1 cellular context compared by ENCODE assay signal in the genomic region with DNA sequence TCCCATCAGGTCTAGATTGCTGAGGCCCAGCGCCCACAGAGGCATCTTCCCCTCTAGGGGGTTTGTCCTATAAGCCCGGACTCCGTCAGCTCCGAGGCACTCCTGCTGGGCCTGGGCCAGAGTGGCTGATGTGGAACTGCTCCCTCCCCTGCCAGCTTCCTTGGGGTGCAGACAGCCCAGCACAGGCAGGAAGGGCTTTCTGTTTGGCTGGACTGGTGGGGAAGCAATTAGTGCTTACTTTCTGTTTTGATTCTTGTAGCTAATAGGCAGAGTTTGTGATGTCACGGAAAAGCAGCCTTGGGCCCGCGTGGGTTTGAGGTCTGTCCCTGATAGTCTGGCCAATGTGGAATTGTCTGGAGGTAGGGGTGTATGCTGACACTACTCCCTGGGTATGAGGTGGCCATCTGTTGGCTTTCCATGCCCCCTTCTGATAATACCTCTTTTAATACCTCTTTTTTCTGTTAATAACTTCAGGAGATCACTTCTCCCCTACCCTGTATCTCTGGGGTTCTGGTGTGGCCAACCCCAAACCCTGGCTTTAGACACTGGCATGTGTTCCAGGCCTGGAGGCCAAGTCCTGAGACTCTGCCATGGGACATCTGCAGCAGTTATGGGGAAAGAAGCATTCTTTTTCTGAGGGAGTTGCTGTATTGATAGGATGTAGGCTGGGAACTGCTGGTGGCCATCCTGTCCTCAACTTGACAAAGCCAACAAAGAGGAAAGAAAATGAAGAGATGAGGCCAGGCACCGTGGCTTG.
TF ChIP-seq lines count a peak whose summit lies in the region.

No MANE protein-coding gene starts in this region.

TF ChIP-seq in GM12878, 131 proteins besides CTCF, POLR2A, EP300 and RAD21 (continued from another document):
- TF ChIP-seq, protein P1, sequence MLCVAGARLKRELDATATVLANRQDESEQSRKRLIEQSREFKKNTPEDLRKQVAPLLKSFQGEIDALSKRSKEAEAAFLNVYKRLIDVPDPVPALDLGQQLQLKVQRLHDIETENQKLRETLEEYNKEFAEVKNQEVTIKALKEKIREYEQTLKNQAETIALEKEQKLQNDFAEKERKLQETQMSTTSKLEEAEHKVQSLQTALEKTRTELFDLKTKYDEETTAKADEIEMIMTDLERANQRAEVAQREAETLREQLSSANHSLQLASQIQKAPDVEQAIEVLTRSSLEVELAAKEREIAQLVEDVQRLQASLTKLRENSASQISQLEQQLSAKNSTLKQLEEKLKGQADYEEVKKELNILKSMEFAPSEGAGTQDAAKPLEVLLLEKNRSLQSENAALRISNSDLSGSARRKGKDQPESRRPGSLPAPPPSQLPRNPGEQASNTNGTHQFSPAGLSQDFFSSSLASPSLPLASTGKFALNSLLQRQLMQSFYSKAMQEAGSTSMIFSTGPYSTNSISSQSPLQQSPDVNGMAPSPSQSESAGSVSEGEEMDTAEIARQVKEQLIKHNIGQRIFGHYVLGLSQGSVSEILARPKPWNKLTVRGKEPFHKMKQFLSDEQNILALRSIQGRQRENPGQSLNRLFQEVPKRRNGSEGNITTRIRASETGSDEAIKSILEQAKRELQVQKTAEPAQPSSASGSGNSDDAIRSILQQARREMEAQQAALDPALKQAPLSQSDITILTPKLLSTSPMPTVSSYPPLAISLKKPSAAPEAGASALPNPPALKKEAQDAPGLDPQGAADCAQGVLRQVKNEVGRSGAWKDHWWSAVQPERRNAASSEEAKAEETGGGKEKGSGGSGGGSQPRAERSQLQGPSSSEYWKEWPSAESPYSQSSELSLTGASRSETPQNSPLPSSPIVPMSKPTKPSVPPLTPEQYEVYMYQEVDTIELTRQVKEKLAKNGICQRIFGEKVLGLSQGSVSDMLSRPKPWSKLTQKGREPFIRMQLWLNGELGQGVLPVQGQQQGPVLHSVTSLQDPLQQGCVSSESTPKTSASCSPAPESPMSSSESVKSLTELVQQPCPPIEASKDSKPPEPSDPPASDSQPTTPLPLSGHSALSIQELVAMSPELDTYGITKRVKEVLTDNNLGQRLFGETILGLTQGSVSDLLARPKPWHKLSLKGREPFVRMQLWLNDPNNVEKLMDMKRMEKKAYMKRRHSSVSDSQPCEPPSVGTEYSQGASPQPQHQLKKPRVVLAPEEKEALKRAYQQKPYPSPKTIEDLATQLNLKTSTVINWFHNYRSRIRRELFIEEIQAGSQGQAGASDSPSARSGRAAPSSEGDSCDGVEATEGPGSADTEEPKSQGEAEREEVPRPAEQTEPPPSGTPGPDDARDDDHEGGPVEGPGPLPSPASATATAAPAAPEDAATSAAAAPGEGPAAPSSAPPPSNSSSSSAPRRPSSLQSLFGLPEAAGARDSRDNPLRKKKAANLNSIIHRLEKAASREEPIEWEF (IDR thresholded peaks at IDR 0.05; ENCODE audit: insufficient replicate concordance, low read depth, low read length), result no peak
- TF ChIP-seq, protein P2, sequence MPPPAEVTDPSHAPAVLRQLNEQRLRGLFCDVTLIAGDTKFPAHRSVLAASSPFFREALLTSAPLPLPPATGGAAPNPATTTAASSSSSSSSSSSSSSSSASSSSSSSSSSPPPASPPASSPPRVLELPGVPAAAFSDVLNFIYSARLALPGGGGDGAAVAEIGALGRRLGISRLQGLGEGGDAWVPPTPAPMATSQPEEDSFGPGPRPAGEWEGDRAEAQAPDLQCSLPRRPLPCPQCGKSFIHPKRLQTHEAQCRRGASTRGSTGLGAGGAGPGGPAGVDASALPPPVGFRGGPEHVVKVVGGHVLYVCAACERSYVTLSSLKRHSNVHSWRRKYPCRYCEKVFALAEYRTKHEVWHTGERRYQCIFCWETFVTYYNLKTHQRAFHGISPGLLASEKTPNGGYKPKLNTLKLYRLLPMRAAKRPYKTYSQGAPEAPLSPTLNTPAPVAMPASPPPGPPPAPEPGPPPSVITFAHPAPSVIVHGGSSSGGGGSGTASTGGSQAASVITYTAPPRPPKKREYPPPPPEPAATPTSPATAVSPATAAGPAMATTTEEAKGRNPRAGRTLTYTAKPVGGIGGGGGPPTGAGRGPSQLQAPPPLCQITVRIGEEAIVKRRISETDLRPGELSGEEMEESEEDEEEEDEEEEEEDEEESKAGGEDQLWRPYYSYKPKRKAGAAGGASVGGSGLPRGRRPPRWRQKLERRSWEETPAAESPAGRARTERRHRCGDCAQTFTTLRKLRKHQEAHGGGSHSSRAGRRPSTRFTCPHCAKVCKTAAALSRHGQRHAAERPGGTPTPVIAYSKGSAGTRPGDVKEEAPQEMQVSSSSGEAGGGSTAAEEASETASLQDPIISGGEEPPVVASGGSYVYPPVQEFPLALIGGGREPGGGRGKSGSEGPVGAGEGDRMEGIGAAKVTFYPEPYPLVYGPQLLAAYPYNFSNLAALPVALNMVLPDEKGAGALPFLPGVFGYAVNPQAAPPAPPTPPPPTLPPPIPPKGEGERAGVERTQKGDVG (CRISPR knock-in tag; IDR thresholded peaks at IDR 0.05), result no peak
- TF ChIP-seq BRCA1 (IDR thresholded peaks at IDR 0.05; ENCODE audit: low read depth, low read length), result no peak
- TF ChIP-seq BCL11A (IDR thresholded peaks at IDR 0.05; ENCODE audit: low read depth, low read length), result 0 out of 2 replicates have a peak, but pooled peaks have one; percentile 17
- TF ChIP-seq, protein P3, sequence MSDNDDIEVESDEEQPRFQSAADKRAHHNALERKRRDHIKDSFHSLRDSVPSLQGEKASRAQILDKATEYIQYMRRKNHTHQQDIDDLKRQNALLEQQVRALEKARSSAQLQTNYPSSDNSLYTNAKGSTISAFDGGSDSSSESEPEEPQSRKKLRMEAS (IDR thresholded peaks at IDR 0.05; ENCODE audit: low read depth, low read length), result no peak
